ENCODE assay signal across 8 cellular contexts in the genomic region with DNA sequence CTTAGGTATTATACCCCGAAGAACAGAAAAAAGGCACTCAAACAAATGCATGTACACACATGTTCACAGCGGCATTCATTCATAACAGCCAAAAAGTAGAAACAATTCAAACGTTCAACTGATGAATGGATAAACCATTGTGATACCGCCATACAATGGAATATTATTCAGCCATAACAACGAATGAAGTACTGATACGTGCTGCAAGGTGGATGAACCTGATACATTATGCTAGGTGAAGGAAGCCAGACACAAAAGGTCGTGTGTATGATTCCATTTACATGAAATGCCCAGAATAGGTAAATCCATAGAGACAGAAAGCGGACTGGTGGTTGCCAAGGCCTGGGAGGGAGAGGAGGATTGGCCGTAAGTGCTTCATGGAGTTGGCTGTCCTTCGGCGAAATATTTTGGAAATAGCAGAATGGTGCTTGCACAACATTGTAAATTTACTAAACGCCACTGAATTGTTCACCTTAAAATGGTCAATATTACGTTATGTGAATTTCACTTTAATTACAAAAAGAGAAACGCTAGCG.
DNase-seq lines count a peak whose midpoint lies in the region; ATAC-seq and TF ChIP-seq lines count a peak whose summit lies in the region.

No MANE protein-coding gene starts in this region.

- peaks cover 13% of the 10 kb centered on the region for H3K36me3 ChIP-seq in CD8-positive, alpha-beta memory T cell (ENCODE audit: insufficient read depth, low read length)
- H3K36me3 ChIP-seq in parathyroid adenoma (ENCODE audit: control insufficient read depth, insufficient read depth, low read length) = no peaks in the 10 kb centered on the region

- H3K9me3 ChIP-seq in CD8-positive, alpha-beta memory T cell (ENCODE audit: low read length) = no peaks in the 10 kb centered on the region
- H3K9me3 ChIP-seq in parathyroid adenoma (ENCODE audit: control insufficient read depth, low read length) = no peaks in the 10 kb centered on the region

- CTCF ChIA-PET in CD8-positive, alpha-beta memory T cell (lab: Charles Lee) = interaction anchor here (1.4 kb wide), 1 partner anchor 45 kb away, joined by 6 read pairs; no protein-coding TSS in a partner anchor

- peaks cover 3% of the 10 kb centered on the region for H3K79me2 ChIP-seq in parathyroid adenoma

- H3K4me2 ChIP-seq in parathyroid adenoma (ENCODE audit: low read length) = peak overlapping the region; percentile 66

- peak overlapping the region; percentile 93 to 98 (median 96) for H3K4me3 Mint-ChIP-seq in CD8-positive, alpha-beta memory T cell

- TF ChIP-seq CTCF in WI38 (IDR thresholded peaks at IDR 0.05; ENCODE audit: low read depth, low read length) (no peak), parathyroid adenoma (IDR thresholded peaks at IDR 0.05) (no peak)

- peak overlapping the region; percentile 21 for H3K9ac ChIP-seq in parathyroid adenoma

- H3K4me1 ChIP-seq in CD8-positive, alpha-beta memory T cell (ENCODE audit: insufficient read depth, low read length) = peaks cover 44% of the 10 kb centered on the region
- peaks cover 15% of the 10 kb centered on the region for H3K4me1 ChIP-seq in parathyroid adenoma

- peak overlapping the region; percentile 82 for H3K27ac ChIP-seq in CD8-positive, alpha-beta memory T cell (ENCODE audit: low read depth, low read length)
- peak overlapping the region; percentile 91 for H3K27ac ChIP-seq in parathyroid adenoma

- H3K4me3 ChIP-seq in CD8-positive, alpha-beta memory T cell (ENCODE audit: low read length) = peak overlapping the region; percentile 78
- H3K4me3 ChIP-seq in WI38 (ENCODE audit: low read depth, low read length) (peak overlapping the region; percentile 99), parathyroid adenoma (ENCODE audit: low read depth, low read length) (peak overlapping the region; percentile 98)

- peaks cover 50 to 65% (median 65%) of the 10 kb centered on the region in 3 donors for H3K4me1 Mint-ChIP-seq in CD8-positive, alpha-beta memory T cell

- no peak for DNase-seq in CD8-positive, alpha-beta memory T cell
- DNase-seq in foreskin melanocyte = peak; percentile 5
- DNase-seq in NCI-H226 = no peak
- no peak for DNase-seq in SIG-M5 (lab: John Stamatoyannopoulos, UW)

- H3K9me3 Mint-ChIP-seq in CD8-positive, alpha-beta memory T cell = no peaks in the 10 kb centered on the region

- POLR2A ChIA-PET in CD8-positive, alpha-beta memory T cell (lab: Charles Lee) = interaction anchor here (0.6 to 2.0 kb wide), 10 partner anchors 90 to 857 kb away, joined by 3 to 13 read pairs (median 4); partner anchors contain the start of genes ELP2, INO80C, KIAA1328 and SLC39A6

- peak overlapping the region; percentile 92 to 99 (median 98) for H3K27ac Mint-ChIP-seq in CD8-positive, alpha-beta memory T cell

- peaks cover 9 to 44% (median 9%) of the 10 kb centered on the region in 3 donors for H3K36me3 Mint-ChIP-seq in CD8-positive, alpha-beta memory T cell

- H3K27me3 Mint-ChIP-seq in CD8-positive, alpha-beta memory T cell = peaks cover 0 to 1% of the 10 kb centered on the region in 2 donors

- peak; percentile 3 for ATAC-seq in GM19324 (IDR thresholded peaks at IDR 0.05; ENCODE audit: low FRiP score, unreplicated experiment)
- peak; percentile 8 for ATAC-seq in HG03378 (IDR thresholded peaks at IDR 0.05; ENCODE audit: unreplicated experiment)

- H3K27me3 ChIP-seq in CD8-positive, alpha-beta memory T cell (ENCODE audit: insufficient read depth, low read length, poor library complexity, severe bottlenecking) = no peaks in the 10 kb centered on the region
- no peaks in the 10 kb centered on the region for H3K27me3 ChIP-seq in parathyroid adenoma (ENCODE audit: control insufficient read depth, insufficient read depth, low read length)

- H2AFZ ChIP-seq in parathyroid adenoma = peak overlapping the region; percentile 98
